24 cellular contexts compared by ENCODE assay signal in genomic region chr22:32805586-32805881, GRCh38. TPM values are rescaled to one million over a fixed set of nuclear protein-coding genes. Genes with fewer than 3 reads are reported as not detected.
DNase-seq lines count a peak whose midpoint lies in the region; ATAC-seq and TF ChIP-seq lines count a peak whose summit lies in the region.
"Had no signal": no experiment of that assay in that cellular context is flagged by ENCODE, and none has a peak within 500 bp of the region (broad histone marks: within the 10 kb centered on the region; RNA-seq: fewer than 3 reads in every experiment).

No MANE protein-coding gene starts in this region.

- DNase-seq in left ventricle myocardium inferior: no peak
- no peak for DNase-seq in left ventricle myocardium superior
- no peak for DNase-seq in fibroblast of villous mesenchyme (ENCODE audit: low read depth)
- DNase-seq in smooth muscle cell (lab: John Stamatoyannopoulos, UW; ENCODE audit: unreplicated experiment): no peak
- no peak for DNase-seq in upper lobe of right lung
- no peak for DNase-seq in HuH-7.5 (ENCODE audit: low spot score)
- DNase-seq in nucleus accumbens (lab: John Stamatoyannopoulos, UW): no peak
- no peak for DNase-seq in stimulated activated naive CD4-positive, alpha-beta T cell (lab: John Stamatoyannopoulos, UW)
- DNase-seq: activated CD4-positive, alpha-beta T cell treated with anti-CD3 and anti-CD28 coated beads, Interleukin-2, amount 10 ng/mL, durations not matched to agents 24 days and 14 days; activated effector memory CD4-positive, alpha-beta T cell treated with anti-CD3 and anti-CD28 coated beads, Interleukin-2, amount 50 U/mL, for 16 hours; activated naive CD8-positive, alpha-beta T cell treated with anti-CD3 and anti-CD28 coated beads, Interleukin-2, amount 10 ng/mL, durations not matched to agents 7 days and 5 days; activated T-cell treated with anti-CD3 and anti-CD28 coated beads, Interleukin-2, amount 50 U/mL, for 1 hour; CD8-positive, alpha-beta T cell; GOT3; NCI-H1694; NCI-H510A treated with DMSO at 0.1 percent for 48 hours; SIG-M5; SW 1271; T1000; WERI-Rb-1 had no signal

- no peaks in the 10 kb centered on the region for H3K9me3 ChIP-seq in left ventricle myocardium inferior (replicated peaks)
- no peaks in the 10 kb centered on the region for H3K9me3 ChIP-seq in smooth muscle cell (replicated peaks; ENCODE audit: low read depth)
- H3K9me3 ChIP-seq in upper lobe of right lung: no peaks in the 10 kb centered on the region
- H3K9me3 ChIP-seq: neutrophil, prostate gland had no signal

- peaks cover 95% of the 10 kb centered on the region for H3K79me2 ChIP-seq in smooth muscle cell (ENCODE audit: low read depth)

- H2AFZ ChIP-seq in smooth muscle cell (ENCODE audit: low read depth): no peak overlapping the region

- H3K4me2 ChIP-seq in smooth muscle cell: peak overlapping the region; percentile 94

- intact Hi-C loops in left ventricle myocardium inferior (cut with micrococcal nuclease) (no loop called here), left ventricle myocardium superior (cut with micrococcal nuclease) (no loop called here), upper lobe of right lung (cut with DNase I) (no loop called here)

- H3K27ac ChIP-seq in left ventricle myocardium inferior (replicated peaks) (peak overlapping the region; percentile 96), smooth muscle cell (ENCODE audit: low read depth) (peak overlapping the region; percentile 82), upper lobe of right lung (peak overlapping the region; percentile 30)
- H3K27ac ChIP-seq: neutrophil, WERI-Rb-1 had no signal

- H4K20me1 ChIP-seq in smooth muscle cell (ENCODE audit: low read depth): peaks cover 89% of the 10 kb centered on the region

- H3K27me3 ChIP-seq in left ventricle myocardium inferior (ENCODE audit: low read depth): no peaks in the 10 kb centered on the region
- H3K27me3 ChIP-seq in smooth muscle cell (ENCODE audit: low read depth): no peaks in the 10 kb centered on the region
- H3K27me3 ChIP-seq in upper lobe of right lung: peaks cover 4% of the 10 kb centered on the region

- peak overlapping the region; percentile 94 for H3K9ac ChIP-seq in smooth muscle cell (ENCODE audit: low read depth)

- no peak for ATAC-seq in left ventricle myocardium superior
- ATAC-seq in upper lobe of right lung: no peak
- ATAC-seq: CD8-positive, alpha-beta T cell; Panc1 had no signal

- TF ChIP-seq CTCF in left ventricle myocardium inferior (IDR thresholded peaks at IDR 0.05; ENCODE audit: borderline replicate concordance): no peak
- no peak for TF ChIP-seq CTCF in fibroblast of villous mesenchyme (IDR thresholded peaks at IDR 0.05; ENCODE audit: insufficient read depth, low read depth, low read length)
- TF ChIP-seq CTCF in smooth muscle cell (IDR thresholded peaks at IDR 0.05; ENCODE audit: borderline replicate concordance, insufficient read depth, poor library complexity, severe bottlenecking): no peak
- TF ChIP-seq CTCF in upper lobe of right lung (IDR thresholded peaks at IDR 0.05): no peak

- H3K4me3 ChIP-seq in left ventricle myocardium inferior: peak overlapping the region; percentile 100
- peak overlapping the region; percentile 80 for H3K4me3 ChIP-seq in fibroblast of villous mesenchyme (ENCODE audit: low read depth, low read length)
- peak overlapping the region; percentile 92 for H3K4me3 ChIP-seq in smooth muscle cell
- H3K4me3 ChIP-seq in upper lobe of right lung: peak overlapping the region; percentile 73

- peaks cover 97% of the 10 kb centered on the region for H3K4me1 ChIP-seq in left ventricle myocardium inferior
- H3K4me1 ChIP-seq in smooth muscle cell (ENCODE audit: low read depth): peaks cover 23% of the 10 kb centered on the region
- H3K4me1 ChIP-seq in upper lobe of right lung: peaks cover 53% of the 10 kb centered on the region
- H3K4me1 ChIP-seq: prostate gland had no signal

- WGBS in smooth muscle cell (ENCODE audit: low lambda C conversion rate): 68% methylated on average over 3 of the region's 3 CpGs

- H3K36me3 ChIP-seq in left ventricle myocardium inferior (peaks cover 30% of the 10 kb centered on the region), smooth muscle cell (ENCODE audit: low read depth) (no peaks in the 10 kb centered on the region), upper lobe of right lung (peaks cover 51% of the 10 kb centered on the region)
- H3K36me3 ChIP-seq: neutrophil, prostate gland, WERI-Rb-1 had no signal

- H3F3A ChIP-seq in smooth muscle cell (ENCODE audit: low read depth): peaks cover 82% of the 10 kb centered on the region

RNA-seq across cellular contexts. Expression of gene TIMP3, which starts 4.0 kb away (rescaled TPM):
- total RNA-seq in left ventricle myocardium inferior: 250 TPM
- total RNA-seq in left ventricle myocardium superior: 256 TPM
- total RNA-seq in fibroblast of villous mesenchyme: 418 and 924 TPM in 2 replicates
- 3,114 and 3,210 TPM in 2 replicates for total RNA-seq in smooth muscle cell
- polyA plus RNA-seq in smooth muscle cell: 3,050 and 3,942 TPM in 2 replicates
- total RNA-seq in upper lobe of right lung: 749 TPM
- total RNA-seq: activated CD4-positive, alpha-beta T cell treated with anti-CD3 and anti-CD28 coated beads, Interleukin-2, amount 10 ng/mL, durations not matched to agents 24 days and 14 days; CD8-positive, alpha-beta T cell had no signal
- polyA plus RNA-seq: IgD-negative memory B cell had no signal

Comparison
In these comparisons a context has a peak if more than half of its experiments do, and no peak if none do; other contexts are left out.
1. H3K27ac ChIP-seq: peak in every context shown above with its lines; median percentile 96 in left ventricle myocardium inferior; 82 in smooth muscle cell; 30 in upper lobe of right lung.